8 cellular contexts compared by ENCODE assay signal in genomic region chr6:68638225-68638900, GRCh38. TPM values are rescaled to one million over a fixed set of nuclear protein-coding genes. Genes with fewer than 3 reads are reported as not detected.
DNase-seq lines count a peak whose midpoint lies in the region; ATAC-seq and TF ChIP-seq lines count a peak whose summit lies in the region.

No MANE protein-coding gene starts in this region.

- no peak overlapping the region for H2BK12ac ChIP-seq in neuronal stem cell (ENCODE audit: low read length)

- no peak overlapping the region for H3K4me2 ChIP-seq in neuronal stem cell (ENCODE audit: insufficient read depth, low read length, poor library complexity, severe bottlenecking)

- H2AK5ac ChIP-seq in neuronal stem cell (ENCODE audit: low read depth, low read length), result no peak overlapping the region

- no peak overlapping the region for H3K4me3 Mint-ChIP-seq in endothelial cell (ENCODE audit: unreplicated experiment)
- H3K4me3 Mint-ChIP-seq in stimulated activated effector memory CD8-positive, alpha-beta T cell treated with anti-CD3 and anti-CD28 coated beads, Interleukin-12 subunit alpha, Interleukin-12 subunit beta, amount 100 ng/mL, for 72 hours, result no peak overlapping the region

- no CpG with 5 or more reads among the region's 11 CpGs for WGBS in neuronal stem cell (ENCODE audit: extremely low coverage in 2 of 2, insufficient read length in 2 of 2, insufficient replicate concordance in 1 of 2), 2 donors

- H3K27me3 Mint-ChIP-seq in endothelial cell (ENCODE audit: unreplicated experiment), result peaks cover 16% of the 10 kb centered on the region

- H3K79me1 ChIP-seq in neuronal stem cell (ENCODE audit: low read depth, low read length), result no peaks in the 10 kb centered on the region

- no peak overlapping the region for H3K4ac ChIP-seq in neuronal stem cell (ENCODE audit: low read length)

- H3K18ac ChIP-seq in neuronal stem cell (ENCODE audit: low read length), result no peak overlapping the region

- no peaks in the 10 kb centered on the region for H3K27me3 ChIP-seq in Peyer's patch
- H3K27me3 ChIP-seq in neuronal stem cell (ENCODE audit: control insufficient read depth in 3 of 3, insufficient read depth in 3 of 3, low read depth in 1 of 3, low read length in 3 of 3), result peaks cover 0 to 16% (median 0%) of the 10 kb centered on the region in 3 experiments

- H4K8ac ChIP-seq in neuronal stem cell (ENCODE audit: low read depth, low read length), result no peak overlapping the region

- H2AFZ ChIP-seq in neuronal stem cell (ENCODE audit: low read length), result no peak overlapping the region

- no peak overlapping the region for H2BK5ac ChIP-seq in neuronal stem cell (ENCODE audit: low read length)

- no peak overlapping the region for H2BK120ac ChIP-seq in neuronal stem cell (ENCODE audit: low read depth, low read length)

- no peak overlapping the region for H3K27ac Mint-ChIP-seq in endothelial cell (ENCODE audit: unreplicated experiment)
- no peak overlapping the region for H3K27ac Mint-ChIP-seq in stimulated activated effector memory CD8-positive, alpha-beta T cell treated with anti-CD3 and anti-CD28 coated beads, Interleukin-12 subunit alpha, Interleukin-12 subunit beta, amount 100 ng/mL, for 72 hours

- H3K36me3 Mint-ChIP-seq in endothelial cell (ENCODE audit: low read depth, unreplicated experiment), result peaks cover 3% of the 10 kb centered on the region
- H3K36me3 Mint-ChIP-seq in stimulated activated effector memory CD8-positive, alpha-beta T cell treated with anti-CD3 and anti-CD28 coated beads, Interleukin-12 subunit alpha, Interleukin-12 subunit beta, amount 100 ng/mL, for 72 hours, result no peaks in the 10 kb centered on the region

- peak; percentile 66 for TF ChIP-seq CTCF in AG10803 (conservative IDR thresholded peaks at IDR 0.05; ENCODE audit: low read length)
- peak; percentile 56 for TF ChIP-seq CTCF in GM12873 (IDR thresholded peaks at IDR 0.05; ENCODE audit: insufficient read depth, low read depth, low read length, missing control alignments)
- peak; percentile 19 to 72 (median 56) for TF ChIP-seq CTCF in Peyer's patch (IDR thresholded peaks at IDR 0.05)
- peak; percentile 97 for TF ChIP-seq CTCF in endothelial cell (IDR thresholded peaks at IDR 0.05; ENCODE audit: unreplicated experiment)

- H3K14ac ChIP-seq in neuronal stem cell (ENCODE audit: low read length), result no peak overlapping the region

- no peak overlapping the region for H3K23ac ChIP-seq in neuronal stem cell (ENCODE audit: low read depth, low read length, poor library complexity)

- H3K4me1 ChIP-seq in Peyer's patch (peaks cover 0 to 6% (median 0%) of the 10 kb centered on the region in 4 donors), neuronal stem cell (ENCODE audit: control insufficient read depth in 2 of 2, insufficient read depth in 1 of 2, low read depth in 1 of 2, low read length in 2 of 2) (peaks cover 6 to 10% of the 10 kb centered on the region in 2 donors)

- H3K9me3 Mint-ChIP-seq in endothelial cell (ENCODE audit: unreplicated experiment), result no peaks in the 10 kb centered on the region
- no peaks in the 10 kb centered on the region for H3K9me3 Mint-ChIP-seq in stimulated activated effector memory CD8-positive, alpha-beta T cell treated with anti-CD3 and anti-CD28 coated beads, Interleukin-12 subunit alpha, Interleukin-12 subunit beta, amount 100 ng/mL, for 72 hours

- no peak overlapping the region for H4K91ac ChIP-seq in neuronal stem cell (ENCODE audit: low read depth, low read length, poor library complexity)

- peaks cover 37% of the 10 kb centered on the region for H3K4me1 Mint-ChIP-seq in endothelial cell (ENCODE audit: unreplicated experiment)
- peaks cover 20% of the 10 kb centered on the region for H3K4me1 Mint-ChIP-seq in stimulated activated effector memory CD8-positive, alpha-beta T cell treated with anti-CD3 and anti-CD28 coated beads, Interleukin-12 subunit alpha, Interleukin-12 subunit beta, amount 100 ng/mL, for 72 hours

- no peak overlapping the region for H3K9ac ChIP-seq in neuronal stem cell (ENCODE audit: low read depth, low read length, poor library complexity)

- no peak overlapping the region for H3K4me3 ChIP-seq in AG10803 (ENCODE audit: low read length)
- no peak overlapping the region for H3K4me3 ChIP-seq in Peyer's patch
- H3K4me3 ChIP-seq in neuronal stem cell (ENCODE audit: low read length in 2 of 2), result peak overlapping the region in 1 of 2 donors; percentile 0

- H3K9me3 ChIP-seq in Peyer's patch, result no peaks in the 10 kb centered on the region
- no peaks in the 10 kb centered on the region for H3K9me3 ChIP-seq in neuronal stem cell (replicated peaks in 1 of 2; ENCODE audit: control insufficient read depth in 2 of 2, insufficient read depth in 1 of 2, low read depth in 1 of 2, low read length in 2 of 2)

- H3K36me3 ChIP-seq in Peyer's patch (no peaks in the 10 kb centered on the region), neuronal stem cell (replicated peaks in 1 of 2; ENCODE audit: control insufficient read depth in 2 of 2, insufficient read depth in 2 of 2, low read length in 2 of 2) (peaks cover 0 to 19% of the 10 kb centered on the region in 2 donors)

- no peak for ATAC-seq in stimulated activated effector memory CD8-positive, alpha-beta T cell treated with anti-CD3 and anti-CD28 coated beads, Interleukin-12 subunit alpha, Interleukin-12 subunit beta, amount 100 ng/mL, for 72 hours
- ATAC-seq in left lobe of liver (no peak), HG02981 (IDR thresholded peaks at IDR 0.05; ENCODE audit: unreplicated experiment) (no peak)

- DNase-seq in AG10803 (ENCODE audit: low read depth) (peak; percentile 33), Peyer's patch (no peak), endothelial cell (ENCODE audit: low spot score) (peak; percentile 25), neuronal stem cell (ENCODE audit: low spot score) (peak; percentile 35), left lobe of liver (ENCODE audit: low spot score) (no peak)
- DNase-seq in stimulated activated effector memory CD8-positive, alpha-beta T cell treated with anti-CD3 and anti-CD28 coated beads, Interleukin-12 subunit alpha, Interleukin-12 subunit beta, amount 100 ng/mL, for 72 hours (ENCODE audit: low spot score in 2 of 2), result no peak

- TF ChIP-seq POLR2A in Peyer's patch (IDR thresholded peaks at IDR 0.05), result no peak

- H3K27ac ChIP-seq in Peyer's patch, result no peak overlapping the region
- H3K27ac ChIP-seq in neuronal stem cell (replicated peaks; ENCODE audit: low read length), result no peak overlapping the region

- no peak overlapping the region for H2BK15ac ChIP-seq in neuronal stem cell (ENCODE audit: low read length)

RNA-seq across cellular contexts. Expression of gene ADGRB3, which starts 3.3 kb away (rescaled TPM):
- total RNA-seq in Peyer's patch (1 to 10 TPM; 1.2 to 9.9 (median 2.5) TPM), endothelial cell (ENCODE audit: unreplicated experiment) (2.4 TPM), left lobe of liver (0.38 TPM)
- polyA plus RNA-seq in neuronal stem cell (2013, experiment 1 of 2), result 1.7 TPM
- 1.8 TPM for polyA plus RNA-seq in neuronal stem cell (2013, experiment 2 of 2)

Comparison
In these comparisons a context has a peak if more than half of its experiments do, and no peak if none do; other contexts are left out.
1. DNase-seq: peak in AG10803 (single experiment), endothelial cell (single experiment) and neuronal stem cell (single experiment); none in Peyer's patch (0 of 3), stimulated activated effector memory CD8-positive, alpha-beta T cell treated with anti-CD3 and anti-CD28 coated beads, Interleukin-12 subunit alpha, Interleukin-12 subunit beta, amount 100 ng/mL, for 72 hours (0 of 2) and left lobe of liver (single experiment).
2. Peak in every context shown above with its lines, with median percentiles within 50 percentile points of each other: CTCF ChIP-seq.